8 cellular contexts compared by ENCODE assay signal in genomic region chr20:20452254-20452676, GRCh38.
DNase-seq lines count a peak whose midpoint lies in the region; ATAC-seq and TF ChIP-seq lines count a peak whose summit lies in the region.

No MANE protein-coding gene starts in this region.

- 0 to 4% (median 4%) methylated on average over 19 of the region's 19 CpGs for WGBS in spleen, 5 donors

- TF ChIP-seq CTCF in spleen (IDR thresholded peaks at IDR 0.05 in 8 of 11, conservative IDR thresholded peaks at IDR 0.05 in 3 of 11), result peak in 1 of 11 experiments; percentile 11

- H3K4me1 ChIP-seq in BLaER1 (peaks cover 19% of the 10 kb centered on the region), spleen (peaks cover 6 to 41% (median 19%) of the 10 kb centered on the region in 6 donors)

- in situ Hi-C loops in SK-MEL-5 (cut with HindIII; ENCODE audit: low pct_unique_long_range_greater_than_20kb, low sequenced_read_pairs), result no loop called here

- ATAC-seq in GM19324 (IDR thresholded peaks at IDR 0.05; ENCODE audit: low FRiP score, unreplicated experiment) (peak; percentile 81), HG03378 (IDR thresholded peaks at IDR 0.05; ENCODE audit: unreplicated experiment) (peak; percentile 87)

- no peak overlapping the region for H3K27ac ChIP-seq in BLaER1
- peak overlapping the region in 3 of 8 donors; percentile 12 to 24 (median 19) for H3K27ac ChIP-seq in spleen

- peak overlapping the region; percentile 74 for H3K4me2 ChIP-seq in BLaER1

- no peak overlapping the region for H3K9ac ChIP-seq in BLaER1

- TF ChIP-seq POLR2A in spleen (IDR thresholded peaks at IDR 0.05), result no peak

- no peaks in the 10 kb centered on the region; the same call in 1 of the 2 replicates for H4K20me1 ChIP-seq in BLaER1

- H3K4me3 ChIP-seq in BLaER1, result no peak overlapping the region
- peak overlapping the region in 3 of 8 donors; percentile 6 to 53 (median 21) for H3K4me3 ChIP-seq in spleen

- intact Hi-C loops in spleen (cut with DNase I; ENCODE audit: low total_unique reads), result no loop called here

- peak; percentile 91 for DNase-seq in SK-MEL-5 (ENCODE audit: low read depth, low spot score)
- peak; percentile 32 to 98 (median 90) for DNase-seq in amygdala (lab: John Stamatoyannopoulos, UW)
- peak; percentile 65 for DNase-seq in iPS DF 19.7 (ENCODE audit: low read depth, low spot score)
- DNase-seq in spleen, result peak; percentile 91
- DNase-seq in NOMO-1 (lab: John Stamatoyannopoulos, UW; ENCODE audit: unreplicated experiment in 2 of 2), result no peak

- no peaks in the 10 kb centered on the region for H3K9me3 ChIP-seq in BLaER1
- no peaks in the 10 kb centered on the region for H3K9me3 ChIP-seq in spleen

- no peaks in the 10 kb centered on the region for H3K27me3 ChIP-seq in BLaER1
- H3K27me3 ChIP-seq in spleen (replicated peaks in 1 of 7), result no peaks in the 10 kb centered on the region

- H3K36me3 ChIP-seq in BLaER1 (peaks cover 7% of the 10 kb centered on the region; the same call in 1 of the 2 replicates), spleen (peaks cover 0 to 17% (median 0%) of the 10 kb centered on the region in 6 donors)

Comparison
In these comparisons a context has a peak if more than half of its experiments do, and no peak if none do; other contexts are left out.
1. DNase-seq: peak in SK-MEL-5 (single experiment), amygdala (56 of 56), iPS DF 19.7 (single experiment) and spleen (single experiment); none in NOMO-1 (0 of 2).